Comparison of ENCODE assay signal across 23 cellular contexts in the genomic region with DNA sequence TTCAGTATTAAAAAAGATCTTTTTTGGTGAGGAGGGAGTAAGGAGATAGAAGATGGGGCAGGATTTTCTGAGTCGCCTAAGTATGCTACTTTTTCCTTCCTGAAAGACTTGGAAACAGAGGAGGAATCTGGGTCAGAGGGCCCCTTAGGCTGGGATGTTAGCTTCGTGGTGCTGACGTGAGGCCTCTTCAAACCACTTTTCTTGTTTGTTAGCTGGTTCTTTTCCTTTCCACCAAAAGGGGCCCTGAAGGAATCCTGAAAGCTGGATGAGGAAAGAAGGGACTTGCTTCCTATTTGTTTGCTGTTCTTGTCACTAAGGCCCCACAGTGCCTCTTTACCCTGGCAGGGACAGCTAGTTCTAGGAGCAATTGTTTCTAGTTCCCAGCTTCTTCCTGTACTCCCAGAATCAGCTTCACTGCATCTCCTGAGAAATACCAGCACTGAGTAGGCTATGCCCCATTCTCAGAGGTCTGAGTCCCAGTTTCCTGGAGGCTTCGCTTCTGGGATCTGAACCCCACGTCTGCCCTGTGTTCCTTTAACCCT. TPM values are rescaled to one million over a fixed set of nuclear protein-coding genes. Genes with fewer than 3 reads are reported as not detected.
"Had no signal": no experiment of that assay in that cellular context is flagged by ENCODE, and none has a peak within 500 bp of the region (broad histone marks: within the 10 kb centered on the region; RNA-seq: fewer than 3 reads in every experiment).

No MANE protein-coding gene starts in this region.

- H3K36me3 Mint-ChIP-seq: activated naive CD4-positive, alpha-beta T cell treated with anti-CD3 and anti-CD28 coated beads, Interleukin-2, amount 50 U/mL, for 72 hours; stimulated activated memory B cell treated with anti-CD40 and anti-IgM and Interleukin-4, amounts not matched to agents 10 μg/mL and 1 μg/mL and 100 μg/mL, for 72 hours had no signal

- ATAC-seq: activated naive CD4-positive, alpha-beta T cell treated with anti-CD3 and anti-CD28 coated beads, Interleukin-2, amount 50 U/mL, for 72 hours; activated T-cell treated with anti-CD3 and anti-CD28 coated beads, Interleukin-2, amount 50 U/mL, for 72 hours; effector memory CD8-positive, alpha-beta T cell; heart left ventricle; stimulated activated memory B cell treated with anti-CD40 and anti-IgM and Interleukin-4, amounts not matched to agents 10 μg/mL and 1 μg/mL and 100 μg/mL, for 72 hours; stimulated activated naive CD8-positive, alpha-beta T cell treated with anti-CD3 and anti-CD28 coated beads, Interleukin-15, amount 100 ng/mL, for 72 hours had no signal

- H3K4me3 ChIP-seq: colonic mucosa, dorsolateral prefrontal cortex, heart left ventricle, smooth muscle cell had no signal

- H3K9me3 Mint-ChIP-seq: activated naive CD4-positive, alpha-beta T cell treated with anti-CD3 and anti-CD28 coated beads, Interleukin-2, amount 50 U/mL, for 72 hours; activated T-cell treated with anti-CD3 and anti-CD28 coated beads, Interleukin-2, amount 50 U/mL, for 72 hours; effector memory CD8-positive, alpha-beta T cell; nephron; stimulated activated memory B cell treated with anti-CD40 and anti-IgM and Interleukin-4, amounts not matched to agents 10 μg/mL and 1 μg/mL and 100 μg/mL, for 72 hours; stimulated activated naive CD8-positive, alpha-beta T cell treated with anti-CD3 and anti-CD28 coated beads, Interleukin-15, amount 100 ng/mL, for 72 hours; T-helper 2 cell treated with Interferon-gamma antibody and Interleukin-4, amounts not matched to agents 5 μg/mL and 100 μg/mL, for 36 hours had no signal

- H3K27ac ChIP-seq: colonic mucosa, dorsolateral prefrontal cortex, heart left ventricle had no signal

- H3K27me3 ChIP-seq: colonic mucosa had no signal

- H3K4me3 Mint-ChIP-seq: activated T-cell treated with anti-CD3 and anti-CD28 coated beads, Interleukin-2, amount 50 U/mL, for 72 hours; effector memory CD8-positive, alpha-beta T cell; stimulated activated memory B cell treated with anti-CD40 and anti-IgM and Interleukin-4, amounts not matched to agents 10 μg/mL and 1 μg/mL and 100 μg/mL, for 72 hours; stimulated activated naive CD8-positive, alpha-beta T cell treated with anti-CD3 and anti-CD28 coated beads, Interleukin-15, amount 100 ng/mL, for 72 hours; T-helper 2 cell treated with Interferon-gamma antibody and Interleukin-4, amounts not matched to agents 5 μg/mL and 100 μg/mL, for 36 hours had no signal

- H3K4me1 ChIP-seq: colonic mucosa had no signal

- DNase-seq: activated CD4-positive, alpha-beta T cell treated with anti-CD3 and anti-CD28 coated beads for 4 hours; activated CD4-positive, alpha-beta T cell treated with anti-CD3 and anti-CD28 coated beads, Interleukin-2, amount 50 U/mL, for 4 hours; activated naive CD4-positive, alpha-beta T cell; activated T-cell treated with anti-CD3 and anti-CD28 coated beads for 4 hours; activated T-cell treated with anti-CD3 and anti-CD28 coated beads, Interleukin-2, amount 50 U/mL, for 72 hours; cerebellar nuclear complex; colonic mucosa; dorsolateral prefrontal cortex; effector memory CD8-positive, alpha-beta T cell; heart left ventricle; stimulated activated CD4-positive, alpha-beta T cell treated with anti-CD3 and anti-CD28 coated beads, Interleukin-1b, Interleukin-23, amount 100 ng/mL, for 48 hours; stimulated activated CD4-positive, alpha-beta T cell treated with anti-CD3 and anti-CD28 coated beads, Interleukin-4, amount 100 ng/mL, for 4 hours; stimulated activated CD8-positive, alpha-beta memory T cell treated with anti-CD3 and anti-CD28 coated beads, Interleukin-4, amount 100 ng/mL, for 48 hours; stimulated activated naive CD8-positive, alpha-beta T cell treated with anti-CD3 and anti-CD28 coated beads, Interleukin-15, amount 100 ng/mL, for 72 hours; T-helper 1 cell had no signal

- H3K9me3 ChIP-seq: colonic mucosa, heart left ventricle had no signal

- H3K27ac Mint-ChIP-seq: activated naive CD4-positive, alpha-beta T cell treated with anti-CD3 and anti-CD28 coated beads, Interleukin-2, amount 50 U/mL, for 72 hours; activated T-cell treated with anti-CD3 and anti-CD28 coated beads, Interleukin-2, amount 50 U/mL, for 72 hours; effector memory CD8-positive, alpha-beta T cell; nephron; stimulated activated memory B cell treated with anti-CD40 and anti-IgM and Interleukin-4, amounts not matched to agents 10 μg/mL and 1 μg/mL and 100 μg/mL, for 72 hours; stimulated activated naive CD8-positive, alpha-beta T cell treated with anti-CD3 and anti-CD28 coated beads, Interleukin-15, amount 100 ng/mL, for 72 hours; T-helper 2 cell treated with Interferon-gamma antibody and Interleukin-4, amounts not matched to agents 5 μg/mL and 100 μg/mL, for 36 hours had no signal

- H3K4me2 ChIP-seq: smooth muscle cell had no signal

- H3K36me3 ChIP-seq: colonic mucosa, heart left ventricle had no signal

RNA-seq across cellular contexts. Expression of a gene that starts 2.2 kb away (rescaled TPM):
- total RNA-seq: activated naive CD4-positive, alpha-beta T cell treated with anti-CD3 and anti-CD28 coated beads, Interleukin-2, amount 50 U/mL, for 72 hours; activated T-cell treated with anti-CD3 and anti-CD28 coated beads, Interleukin-2, amount 50 U/mL, for 72 hours; endothelial cell of umbilical vein; osteocyte; renal cortical epithelial cell had no signal
- polyA plus RNA-seq: endothelial cell of umbilical vein had no signal
